Comparison of ENCODE assay signal across 8 cellular contexts in the genomic region with DNA sequence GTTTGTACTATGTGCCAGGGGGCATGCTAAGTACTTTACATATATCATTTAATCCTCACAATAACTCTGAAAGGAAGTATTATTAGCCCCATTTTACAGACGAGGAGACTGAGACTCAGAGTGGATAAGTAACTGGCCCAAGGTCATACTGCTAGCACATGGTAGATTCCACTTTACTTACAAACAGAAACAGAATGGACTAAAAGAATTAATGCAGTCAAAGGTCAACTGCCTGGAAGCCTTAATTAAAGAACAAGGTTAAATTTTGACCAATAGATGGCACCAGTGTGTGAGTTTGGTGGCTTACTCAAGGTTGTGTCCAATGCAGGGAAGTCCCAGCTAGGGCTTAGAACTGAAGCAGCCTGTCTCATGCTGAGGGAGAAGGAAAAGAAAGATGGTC. TPM values are rescaled to one million over a fixed set of nuclear protein-coding genes. Genes with fewer than 3 reads are reported as not detected.
DNase-seq lines count a peak whose midpoint lies in the region; ATAC-seq and TF ChIP-seq lines count a peak whose summit lies in the region.

No MANE protein-coding gene starts in this region.

- ATAC-seq in GM19452 (IDR thresholded peaks at IDR 0.05; ENCODE audit: unreplicated experiment) (peak; percentile 69), HG03565 (IDR thresholded peaks at IDR 0.05; ENCODE audit: unreplicated experiment) (peak; percentile 68), gastrocnemius medialis (peak; percentile 61 to 76)

- peak; percentile 27 to 73 for DNase-seq in NCI-H524 (lab: John Stamatoyannopoulos, UW)
- DNase-seq in NCI-H524 treated with DMSO at 0.1 percent for 48 hours (lab: John Stamatoyannopoulos, UW), result no peak
- peak; percentile 72 for DNase-seq in RKO (ENCODE audit: low spot score)
- DNase-seq in fibroblast of the aortic adventitia (ENCODE audit: low read depth), result peak; percentile 59
- DNase-seq in gastrocnemius medialis, result no peak
- no peak for DNase-seq in middle frontal gyrus (ENCODE audit: extremely low spot score, low spot score)

- H3K27me3 ChIP-seq in gastrocnemius medialis, result no peaks in the 10 kb centered on the region

- H3K9me3 ChIP-seq in gastrocnemius medialis, result no peaks in the 10 kb centered on the region

- H3K27ac ChIP-seq in gastrocnemius medialis, result no peak overlapping the region

- in situ Hi-C loops in gastrocnemius medialis (cut with MboI; ENCODE audit: low sequenced_read_pairs in 4 of 4), result loop anchor here in 1 of 4 donors (10.0 kb wide), 1 partner anchor 56 kb away; no protein-coding TSS in a partner anchor

- peaks cover 0 to 8% of the 10 kb centered on the region in 2 donors for H3K4me1 ChIP-seq in gastrocnemius medialis

- no peak for TF ChIP-seq POLR2A in gastrocnemius medialis (IDR thresholded peaks at IDR 0.05)

- intact Hi-C loops in gastrocnemius medialis (cut with DNase I; ENCODE audit: low total_unique reads), result loop anchor here (1.0 to 5.0 kb wide), 2 partner anchors 34 to 55 kb away; no protein-coding TSS in a partner anchor

- TF ChIP-seq CTCF in fibroblast of the aortic adventitia (IDR thresholded peaks at IDR 0.05; ENCODE audit: insufficient read depth, low read length) (peak; percentile 27), gastrocnemius medialis (IDR thresholded peaks at IDR 0.05 in 4 of 5, conservative IDR thresholded peaks at IDR 0.05 in 1 of 5) (peak in 2 of 5 experiments; percentile 24 to 31)

- H3K36me3 ChIP-seq in gastrocnemius medialis, result no peaks in the 10 kb centered on the region

- no peak overlapping the region for H3K4me3 ChIP-seq in fibroblast of the aortic adventitia (ENCODE audit: low read depth, low read length)
- H3K4me3 ChIP-seq in gastrocnemius medialis, result no peak overlapping the region

RNA-seq across cellular contexts. Expression of a gene that starts 4.7 kb away (rescaled TPM):
- not detected in 2 replicates for total RNA-seq in fibroblast of the aortic adventitia (ENCODE audit: low replicate concordance)
- not detected for total RNA-seq in gastrocnemius medialis

RNA-seq across cellular contexts. Expression of a gene that starts 21.7 kb away (rescaled TPM):
- total RNA-seq in fibroblast of the aortic adventitia (ENCODE audit: low replicate concordance) (not detected in 2 replicates), gastrocnemius medialis (under 1 TPM in 1 of 4 donors, not detected in 3; 0.16 TPM)

Comparison
In these comparisons a context has a peak if more than half of its experiments do, and no peak if none do; other contexts are left out.
1. DNase-seq: peak in NCI-H524 (2 of 2), RKO (single experiment) and fibroblast of the aortic adventitia (single experiment); none in NCI-H524 treated with DMSO at 0.1 percent for 48 hours (single experiment), gastrocnemius medialis (0 of 2) and middle frontal gyrus (single experiment).
2. Peak in every context shown above with its lines, with median percentiles within 50 percentile points of each other: ATAC-seq.